8 cellular contexts compared by ENCODE assay signal in the genomic region with DNA sequence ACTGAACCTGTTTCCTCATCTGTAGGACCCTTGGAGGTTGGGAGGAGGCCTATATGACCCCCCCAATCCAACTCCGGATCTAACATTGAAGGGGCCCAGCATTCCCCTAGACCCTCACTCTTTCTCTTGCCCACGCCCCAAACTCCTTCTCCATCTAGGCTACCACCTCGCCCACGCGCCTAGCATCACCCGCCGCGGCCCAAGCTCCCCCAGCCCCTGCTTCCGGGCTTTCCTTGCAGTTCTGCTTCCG. TPM values are rescaled to one million over a fixed set of nuclear protein-coding genes. Genes with fewer than 3 reads are reported as not detected.
A peak's percentile ranks its signal among the peaks of the same experiment; 100 is the strongest.
DNase-seq lines count a peak whose midpoint lies in the region; ATAC-seq and TF ChIP-seq lines count a peak whose summit lies in the region.

No MANE protein-coding gene starts in this region.

- no peaks in the 10 kb centered on the region for H3K9me3 ChIP-seq in CD4-positive, CD25-positive, alpha-beta regulatory T cell (ENCODE audit: control insufficient read depth in 2 of 2, low read length in 2 of 2)
- H3K9me3 ChIP-seq in gastroesophageal sphincter (no peaks in the 10 kb centered on the region), skeletal muscle satellite cell (replicated peaks; ENCODE audit: low read length) (peaks cover 3% of the 10 kb centered on the region)

- H3K4me1 ChIP-seq in CD4-positive, CD25-positive, alpha-beta regulatory T cell (ENCODE audit: control insufficient read depth, insufficient read depth, low read length, poor library complexity, severe bottlenecking): peaks cover 15% of the 10 kb centered on the region
- H3K4me1 ChIP-seq in gastroesophageal sphincter (peaks cover 0 to 52% (median 5%) of the 10 kb centered on the region in 3 donors), skeletal muscle satellite cell (ENCODE audit: control insufficient read depth, insufficient read depth, low read length) (peaks cover 11% of the 10 kb centered on the region)

- peak in 2 of 3 donors; percentile 32 to 60 for DNase-seq in CD4-positive, CD25-positive, alpha-beta regulatory T cell
- DNase-seq in activated T-cell treated with anti-CD3 and anti-CD28 coated beads for 4 hours: peak; percentile 32
- no peak for DNase-seq in epidermal melanocyte (ENCODE audit: insufficient read length, low spot score)
- DNase-seq in midbrain (lab: John Stamatoyannopoulos, UW): no peak
- DNase-seq in GDM1 (lab: John Stamatoyannopoulos, UW): no peak

- H3K4me3 Mint-ChIP-seq in CD4-positive, CD25-positive, alpha-beta regulatory T cell: peak overlapping the region; percentile 92 to 99 (median 96)

- peak overlapping the region; percentile 87 for H3K4me2 ChIP-seq in skeletal muscle satellite cell (ENCODE audit: low read length)

- ATAC-seq in CD4-positive, CD25-positive, alpha-beta regulatory T cell (ENCODE audit: low read depth in 2 of 2): no peak
- ATAC-seq in HG03066 (IDR thresholded peaks at IDR 0.05; ENCODE audit: low read depth, unreplicated experiment): peak; percentile 34
- ATAC-seq in gastroesophageal sphincter: no peak

- no peaks in the 10 kb centered on the region for H3K36me3 ChIP-seq in CD4-positive, CD25-positive, alpha-beta regulatory T cell (ENCODE audit: control insufficient read depth, insufficient read depth, low read length)
- H3K36me3 ChIP-seq in gastroesophageal sphincter (no peaks in the 10 kb centered on the region), skeletal muscle satellite cell (ENCODE audit: insufficient read depth, low read length) (peaks cover 3% of the 10 kb centered on the region)

- no peak for TF ChIP-seq EP300 in gastroesophageal sphincter (IDR thresholded peaks at IDR 0.05)

- TF ChIP-seq POLR2A in gastroesophageal sphincter (IDR thresholded peaks at IDR 0.05): no peak

- H3K36me3 Mint-ChIP-seq in CD4-positive, CD25-positive, alpha-beta regulatory T cell: peaks cover 6% of the 10 kb centered on the region

- H3K27me3 Mint-ChIP-seq in CD4-positive, CD25-positive, alpha-beta regulatory T cell: no peaks in the 10 kb centered on the region

- WGBS in gastroesophageal sphincter (ENCODE audit: low coverage in 1 of 2), 2 donors: 0% methylated on average over 1 of the region's 10 CpGs; no CpG with 5 or more reads in 1 of the 2 donors

- peaks cover 14 to 38% (median 24%) of the 10 kb centered on the region in 4 donors for H3K4me1 Mint-ChIP-seq in CD4-positive, CD25-positive, alpha-beta regulatory T cell

- H3K27ac Mint-ChIP-seq in CD4-positive, CD25-positive, alpha-beta regulatory T cell: peak overlapping the region; percentile 93 to 98 (median 98)

- H3K27me3 ChIP-seq in CD4-positive, CD25-positive, alpha-beta regulatory T cell (ENCODE audit: control insufficient read depth, insufficient read depth, low read length): no peaks in the 10 kb centered on the region
- H3K27me3 ChIP-seq in gastroesophageal sphincter (no peaks in the 10 kb centered on the region), skeletal muscle satellite cell (ENCODE audit: control insufficient read depth, insufficient read depth, low read length) (no peaks in the 10 kb centered on the region)

- H3K9me3 Mint-ChIP-seq in CD4-positive, CD25-positive, alpha-beta regulatory T cell: no peaks in the 10 kb centered on the region

- peak overlapping the region; percentile 88 for H3K27ac ChIP-seq in CD4-positive, CD25-positive, alpha-beta regulatory T cell (ENCODE audit: insufficient read depth, low read length, poor library complexity, severe bottlenecking)
- H3K27ac ChIP-seq in gastroesophageal sphincter: peak overlapping the region; percentile 81 to 96 (median 94)

- peak overlapping the region; percentile 84 for H3K4me3 ChIP-seq in CD4-positive, CD25-positive, alpha-beta regulatory T cell (ENCODE audit: low read depth, low read length)
- H3K4me3 ChIP-seq in gastroesophageal sphincter (peak overlapping the region; percentile 77 to 97), skeletal muscle satellite cell (ENCODE audit: low read length) (peak overlapping the region; percentile 94)

- no peak for TF ChIP-seq CTCF in gastroesophageal sphincter (IDR thresholded peaks at IDR 0.05)

- peak overlapping the region; percentile 99 for H3K9ac ChIP-seq in skeletal muscle satellite cell (ENCODE audit: low read depth, low read length)

RNA-seq across cellular contexts. Expression of a gene that starts 0.5 kb away (rescaled TPM):
- 61.9 TPM for total RNA-seq in CD4-positive, CD25-positive, alpha-beta regulatory T cell
- polyA plus RNA-seq in CD4-positive, CD25-positive, alpha-beta regulatory T cell: 10 to 100 TPM; 45.4 to 59.6 (median 51.8) TPM
- 10 to 100 TPM; 23.4 to 27.9 (median 26.4) TPM for total RNA-seq in gastroesophageal sphincter
- 21.3 and 27.3 TPM in 2 replicates for total RNA-seq in skeletal muscle satellite cell (2012; rRNA removed)

RNA-seq across cellular contexts. Expression of a gene that starts 54.7 kb away (rescaled TPM):
- 46.4 TPM for total RNA-seq in CD4-positive, CD25-positive, alpha-beta regulatory T cell
- polyA plus RNA-seq in CD4-positive, CD25-positive, alpha-beta regulatory T cell: 100 to 1,000 TPM; 256 to 297 (median 268) TPM
- 100 to 1,000 TPM in 1 of 4 donors, 10 to 100 TPM in 3; 66.1 to 111 (median 81.0) TPM for total RNA-seq in gastroesophageal sphincter
- total RNA-seq in skeletal muscle satellite cell (2012; rRNA removed): 31.9 and 33.6 TPM in 2 replicates

Comparison
In these comparisons a context has a peak if more than half of its experiments do, and no peak if none do; other contexts are left out.
1. DNase-seq: peak in CD4-positive, CD25-positive, alpha-beta regulatory T cell (2 of 3) and activated T-cell treated with anti-CD3 and anti-CD28 coated beads for 4 hours (single experiment); none in epidermal melanocyte (single experiment), midbrain (single experiment) and GDM1 (single experiment).
2. Peak in every context shown above with its lines, with median percentiles within 50 percentile points of each other: H3K4me3 ChIP-seq.